ENCODE assay signal across 1 cellular context in genomic region chr13:52737451-52737850, GRCh38.
TF ChIP-seq lines count a peak whose summit lies in the region.

No MANE protein-coding gene starts in this region.

TF ChIP-seq in GM23338, 12 proteins besides CTCF, POLR2A, EP300 and RAD21 (continued from another document):
- TF ChIP-seq ZNF462 (CRISPR knock-in tag; IDR thresholded peaks at IDR 0.05): no peak
